In genomic region chr18:23143871-23144270, GRCh38 we compare ENCODE assay signal across 1 cellular context.
TF ChIP-seq lines count a peak whose summit lies in the region.

No MANE protein-coding gene starts in this region.

TF ChIP-seq in IMR-90, 13 proteins besides CTCF, POLR2A, EP300 and RAD21 (continued from another document):
- TF ChIP-seq, protein P1, sequence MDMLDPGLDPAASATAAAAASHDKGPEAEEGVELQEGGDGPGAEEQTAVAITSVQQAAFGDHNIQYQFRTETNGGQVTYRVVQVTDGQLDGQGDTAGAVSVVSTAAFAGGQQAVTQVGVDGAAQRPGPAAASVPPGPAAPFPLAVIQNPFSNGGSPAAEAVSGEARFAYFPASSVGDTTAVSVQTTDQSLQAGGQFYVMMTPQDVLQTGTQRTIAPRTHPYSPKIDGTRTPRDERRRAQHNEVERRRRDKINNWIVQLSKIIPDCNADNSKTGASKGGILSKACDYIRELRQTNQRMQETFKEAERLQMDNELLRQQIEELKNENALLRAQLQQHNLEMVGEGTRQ (IDR thresholded peaks at IDR 0.05; ENCODE audit: low read depth, low read length): no peak
- TF ChIP-seq, protein P2, sequence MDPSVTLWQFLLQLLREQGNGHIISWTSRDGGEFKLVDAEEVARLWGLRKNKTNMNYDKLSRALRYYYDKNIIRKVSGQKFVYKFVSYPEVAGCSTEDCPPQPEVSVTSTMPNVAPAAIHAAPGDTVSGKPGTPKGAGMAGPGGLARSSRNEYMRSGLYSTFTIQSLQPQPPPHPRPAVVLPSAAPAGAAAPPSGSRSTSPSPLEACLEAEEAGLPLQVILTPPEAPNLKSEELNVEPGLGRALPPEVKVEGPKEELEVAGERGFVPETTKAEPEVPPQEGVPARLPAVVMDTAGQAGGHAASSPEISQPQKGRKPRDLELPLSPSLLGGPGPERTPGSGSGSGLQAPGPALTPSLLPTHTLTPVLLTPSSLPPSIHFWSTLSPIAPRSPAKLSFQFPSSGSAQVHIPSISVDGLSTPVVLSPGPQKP (IDR thresholded peaks at IDR 0.05; ENCODE audit: borderline replicate concordance, low read depth, low read length): no peak
- no peak for TF ChIP-seq BHLHE40 (IDR thresholded peaks at IDR 0.05; ENCODE audit: low read depth, low read length)
- TF ChIP-seq FOS (IDR thresholded peaks at IDR 0.05; ENCODE audit: low read depth, low read length): no peak
- no peak for TF ChIP-seq MAFK (IDR thresholded peaks at IDR 0.05; ENCODE audit: low read depth, low read length)
